In the genomic region with DNA sequence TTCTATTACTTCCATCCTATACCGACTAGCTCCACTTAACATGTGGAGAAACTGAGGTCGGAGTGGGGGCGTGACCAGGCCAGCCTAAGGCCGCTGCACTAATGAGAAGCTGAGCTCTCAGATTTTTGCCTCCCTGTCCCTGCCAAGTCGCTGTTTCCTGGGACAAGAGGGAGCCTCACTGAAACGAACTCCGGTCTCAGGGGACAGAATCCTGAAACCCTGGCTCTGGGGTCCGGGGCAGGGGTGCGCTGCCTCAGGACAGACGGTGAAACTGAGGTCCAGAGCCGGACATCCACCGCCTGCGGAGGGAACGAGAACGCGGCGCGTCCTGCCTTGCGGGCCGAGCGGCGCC, we compare ENCODE assay signal across 9 cellular contexts. TPM values are rescaled to one million over a fixed set of nuclear protein-coding genes. Genes with fewer than 3 reads are reported as not detected.
DNase-seq lines count a peak whose midpoint lies in the region; ATAC-seq, FAIRE-seq and TF ChIP-seq lines count a peak whose summit lies in the region.
"Had no signal": no experiment of that assay in that cellular context is flagged by ENCODE, and none has a peak within 500 bp of the region (broad histone marks: within the 10 kb centered on the region; RNA-seq: fewer than 3 reads in every experiment).

No MANE protein-coding gene starts in this region.

- H3K4me3 Mint-ChIP-seq in brain, result peak overlapping the region; percentile 32 to 76 (median 66)

- TF ChIP-seq EP300 in HepG2 (IDR thresholded peaks at IDR 0.05; ENCODE audit: low read depth in 2 of 2, low read length in 2 of 2), result no peak
- no peak for TF ChIP-seq EP300 in HepG2 (CRISPR knock-in tag; IDR thresholded peaks at IDR 0.05; ENCODE audit: borderline replicate concordance)

- TF ChIP-seq RAD21 in HepG2 (CRISPR knock-in tag; IDR thresholded peaks at IDR 0.05), result no peak

- TF ChIP-seq CTCF in brain (conservative IDR thresholded peaks at IDR 0.05), result no peak
- TF ChIP-seq CTCF in HepG2 (CRISPR knock-in tag; IDR thresholded peaks at IDR 0.05), result no peak
- no peak for TF ChIP-seq CTCF in testis (IDR thresholded peaks at IDR 0.05)

- H4K20me1 ChIP-seq in HepG2 (ENCODE audit: insufficient read depth, low read length), result no peaks in the 10 kb centered on the region

- H3K9ac ChIP-seq in HepG2 (ENCODE audit: insufficient read depth, low read depth, low read length), result peak overlapping the region; percentile 64

- FAIRE-seq in HepG2 (lab: Jason Lieb, UNC), result no peak

- H3K27ac ChIP-seq in HepG2 (ENCODE audit: extremely low read length, insufficient read depth, low read length), result no peak overlapping the region
- peak overlapping the region; percentile 71 to 92 for H3K27ac ChIP-seq in testis
- H3K27ac ChIP-seq: 22Rv1 had no signal

- POLR2A ChIA-PET in HepG2 (lab: Yijun Ruan, JAX), result interaction anchor here (1.5 to 1.6 kb wide), 2 partner anchors 49 to 51 kb away, joined by 7 read pairs; a partner anchor contains a TSS

- peak; percentile 10; the same call in 2 of the 3 replicates for ATAC-seq in HepG2
- ATAC-seq in GM18858 (IDR thresholded peaks at IDR 0.05; ENCODE audit: unreplicated experiment), result no peak
- no peak for ATAC-seq in HG03135 (IDR thresholded peaks at IDR 0.05; ENCODE audit: unreplicated experiment)

- H3K4me2 ChIP-seq in HepG2 (ENCODE audit: low read depth, low read length), result peak overlapping the region; percentile 87

- H3K36me3 ChIP-seq in HepG2 (replicated peaks in 1 of 2; ENCODE audit: control insufficient read depth in 1 of 2, insufficient read depth in 2 of 2, low read length in 2 of 2) (no peaks in the 10 kb centered on the region), testis (ENCODE audit: low read depth, missing control alignments) (no peaks in the 10 kb centered on the region)

- H3K4me1 ChIP-seq in HepG2 (ENCODE audit: insufficient read depth, low read length) (peaks cover 31% of the 10 kb centered on the region), testis (peaks cover 17% of the 10 kb centered on the region)

- H3K27me3 ChIP-seq in HepG2 (ENCODE audit: control insufficient read depth in 1 of 2, insufficient read depth in 2 of 2, low read length in 2 of 2) (no peaks in the 10 kb centered on the region), testis (no peaks in the 10 kb centered on the region)

- H3K79me2 ChIP-seq in HepG2 (ENCODE audit: insufficient read depth, low read length), result no peaks in the 10 kb centered on the region

- H2AFZ ChIP-seq in HepG2 (ENCODE audit: low read length), result no peak overlapping the region

- peak; percentile 20 for DNase-seq in DMS79 treated with DMSO at 0.1 percent for 48 hours (lab: John Stamatoyannopoulos, UW)
- no peak for DNase-seq in DMS79 (lab: John Stamatoyannopoulos, UW)
- no peak for DNase-seq in HepG2 (ENCODE audit: low spot score)
- DNase-seq in testis, result peak; percentile 21
- DNase-seq in SKM-1 treated with dmso at 0.1 percent for 144 hours (lab: John Stamatoyannopoulos, UW; ENCODE audit: unreplicated experiment), result no peak

- H3K9me3 Mint-ChIP-seq in brain, result peaks cover 0 to 5% (median 0%) of the 10 kb centered on the region in 5 experiments

- H3K9me3 ChIP-seq in HepG2 (ENCODE audit: low read length) (no peaks in the 10 kb centered on the region), testis (no peaks in the 10 kb centered on the region)

- H3K4me3 ChIP-seq in HepG2 (replicated peaks in 1 of 3; ENCODE audit: insufficient read depth in 1 of 3, low read depth in 2 of 3, low read length in 3 of 3), result peak overlapping the region; percentile 49 to 69 (median 56); a peak in 5 of 6 replicates
- peak overlapping the region; percentile 64 to 65 for H3K4me3 ChIP-seq in testis

- BruUV-seq in HepG2 (replicated peaks; lab: Mats Ljungman, UMichigan), result TSS peak; percentile 61

- 0 out of 4 replicates have a peak, but pooled peaks of 1 of the 2 experiments have one; percentile 29 for TF ChIP-seq POLR2A in HepG2 (IDR thresholded peaks at IDR 0.05; ENCODE audit: insufficient read depth in 1 of 2, low read depth in 2 of 2, low read length in 2 of 2)
- no peak for TF ChIP-seq POLR2A in testis (IDR thresholded peaks at IDR 0.05)

- 21% methylated on average over 4 of the region's 22 CpGs for WGBS in HepG2 (ENCODE audit: low lambda C conversion rate)
- WGBS in testis, 2 donors, result 2 to 10% methylated on average over 6 to 21 of the region's 22 CpGs

- peaks cover 26% of the 10 kb centered on the region for H3K4me1 Mint-ChIP-seq in brain

- CTCF ChIA-PET in HepG2 (lab: Yijun Ruan, JAX; ENCODE audit: low intra/inter-chr PET ratio, low total read pairs), result no interaction called here

- intact Hi-C loops in HepG2 (cut with micrococcal nuclease; ENCODE audit: unreplicated experiment), result loop anchor here (10.0 kb wide), 1 partner anchor 53 kb away; no protein-coding TSS in a partner anchor
- intact Hi-C loops in testis (cut with DNase I; ENCODE audit: low total_unique reads), result no loop called here

- H3K27ac Mint-ChIP-seq in brain, result peak overlapping the region in 2 of 5 experiments; percentile 5 to 25

- H3K27me3 Mint-ChIP-seq in brain, result peaks cover 15% of the 10 kb centered on the region

- H3K36me3 Mint-ChIP-seq in brain, result no peaks in the 10 kb centered on the region

- in situ Hi-C loops in HepG2 (cut with HindIII; ENCODE audit: extremely low pct_ligation_motif_present, low pct_unique_long_range_greater_than_20kb), result no loop called here

RNA-seq across cellular contexts. Expression of a gene that starts 0.2 kb away (rescaled TPM):
- polyA plus RNA-seq in brain (ENCODE audit: insufficient read depth, low read depth, low replicate concordance) (24.6 TPM), HepG2 (2011; rRNA removed) (16.2 and 17.2 TPM in 2 replicates), testis (ENCODE audit: insufficient read depth, low read depth, low replicate concordance) (14.5 TPM)
- total RNA-seq in HepG2 (2016; rRNA removed; fragmentation: Illumina TruSeq; extraction: Trizol) (10.5 and 14.1 TPM in 2 replicates), testis (10 to 100 TPM; 23.2 to 26.6 TPM)
- 8.7 and 9.3 TPM in 2 replicates for total RNA-seq in HepG2 (2016; cell fraction: cytosol; rRNA removed; fragmentation: Illumina TruSeq; extraction: Trizol; ENCODE audit: low read depth)
- total RNA-seq in HepG2 (2016; cell fraction: insoluble cytoplasmic fraction; rRNA removed; fragmentation: Illumina TruSeq; extraction: Trizol), result 9.7 and 15.2 TPM in 2 replicates
- total RNA-seq in HepG2 (2016; cell fraction: membrane; rRNA removed; fragmentation: Illumina TruSeq; extraction: Trizol), result 13.8 and 16.2 TPM in 2 replicates
- 10.8 and 12.2 TPM in 2 replicates for total RNA-seq in HepG2 (2016; cell fraction: nucleus; rRNA removed; fragmentation: Illumina TruSeq; extraction: Trizol)
- 16.8 and 17.0 TPM in 2 replicates for polyA plus RNA-seq in HepG2 (2011; cell fraction: cytosol; rRNA removed)
- polyA plus RNA-seq in HepG2 (2011; cell fraction: nucleus; rRNA removed), result 8.6 and 8.7 TPM in 2 replicates
- 6.8 and 8.6 TPM in 2 replicates for polyA plus RNA-seq in HepG2 (2012)
- 11.6 and 12.7 TPM in 2 replicates for polyA plus RNA-seq in HepG2 (2016; cell fraction: cytosol; fragmentation: Illumina TruSeq; extraction: Trizol; ENCODE audit: low read depth)
- polyA plus RNA-seq in HepG2 (2016; cell fraction: insoluble cytoplasmic fraction; fragmentation: Illumina TruSeq; extraction: Trizol; ENCODE audit: low read depth), result 11.0 and 12.6 TPM in 2 replicates
- 14.9 and 18.3 TPM in 2 replicates for polyA plus RNA-seq in HepG2 (2016; cell fraction: membrane; fragmentation: Illumina TruSeq; extraction: Trizol; ENCODE audit: low read depth)
- 22.5 and 22.7 TPM in 2 replicates for polyA plus RNA-seq in HepG2 (2016; cell fraction: nucleus; fragmentation: Illumina TruSeq; extraction: Trizol; ENCODE audit: insufficient read depth, low read depth)
- 14.0 TPM in 1 of 2 replicates, not detected in the other for polyA minus RNA-seq in HepG2 (2011; rRNA and poly(A)+ RNA removed; ENCODE audit: low replicate concordance)
- polyA minus RNA-seq in HepG2 (2011; cell fraction: cytosol; rRNA and poly(A)+ RNA removed), result 7.2 and 8.1 TPM in 2 replicates
- polyA minus RNA-seq in HepG2 (2011; cell fraction: nucleus; rRNA and poly(A)+ RNA removed), result 3.7 and 3.9 TPM in 2 replicates

RNA-seq across cellular contexts. Expression of a gene that starts 31.0 kb away (rescaled TPM):
- 1.6 TPM for polyA plus RNA-seq in brain (ENCODE audit: insufficient read depth, low read depth, low replicate concordance)
- not detected in 2 replicates for total RNA-seq in HepG2 (2016; rRNA removed; fragmentation: Illumina TruSeq; extraction: Trizol)
- not detected in 2 replicates for total RNA-seq in HepG2 (2016; cell fraction: cytosol; rRNA removed; fragmentation: Illumina TruSeq; extraction: Trizol; ENCODE audit: low read depth)
- not detected in 2 replicates for total RNA-seq in HepG2 (2016; cell fraction: insoluble cytoplasmic fraction; rRNA removed; fragmentation: Illumina TruSeq; extraction: Trizol)
- total RNA-seq in HepG2 (2016; cell fraction: membrane; rRNA removed; fragmentation: Illumina TruSeq; extraction: Trizol), result not detected in 2 replicates
- not detected in 2 replicates for total RNA-seq in HepG2 (2016; cell fraction: nucleus; rRNA removed; fragmentation: Illumina TruSeq; extraction: Trizol)
- polyA plus RNA-seq in HepG2 (2011; rRNA removed), result not detected in 2 replicates
- not detected in 2 replicates for polyA plus RNA-seq in HepG2 (2011; cell fraction: cytosol; rRNA removed)
- polyA plus RNA-seq in HepG2 (2011; cell fraction: nucleus; rRNA removed), result not detected in 2 replicates
- polyA plus RNA-seq in HepG2 (2012), result not detected in 2 replicates
- not detected in 2 replicates for polyA plus RNA-seq in HepG2 (2016; cell fraction: cytosol; fragmentation: Illumina TruSeq; extraction: Trizol; ENCODE audit: low read depth)
- not detected in 2 replicates for polyA plus RNA-seq in HepG2 (2016; cell fraction: insoluble cytoplasmic fraction; fragmentation: Illumina TruSeq; extraction: Trizol; ENCODE audit: low read depth)
- polyA plus RNA-seq in HepG2 (2016; cell fraction: membrane; fragmentation: Illumina TruSeq; extraction: Trizol; ENCODE audit: low read depth), result not detected in 2 replicates
- polyA plus RNA-seq in HepG2 (2016; cell fraction: nucleus; fragmentation: Illumina TruSeq; extraction: Trizol; ENCODE audit: insufficient read depth, low read depth), result not detected in 2 replicates
- polyA minus RNA-seq in HepG2 (2011; rRNA and poly(A)+ RNA removed; ENCODE audit: low replicate concordance), result not detected in 2 replicates
- polyA minus RNA-seq in HepG2 (2011; cell fraction: cytosol; rRNA and poly(A)+ RNA removed), result not detected in 2 replicates
- polyA minus RNA-seq in HepG2 (2011; cell fraction: nucleus; rRNA and poly(A)+ RNA removed), result not detected in 2 replicates
- 1 to 10 TPM; 4.8 to 5.0 TPM for total RNA-seq in testis
- polyA plus RNA-seq in testis (ENCODE audit: insufficient read depth, low read depth, low replicate concordance), result 2.2 TPM

RNA-seq across cellular contexts. Expression of a gene that starts 49.1 kb away (rescaled TPM):
- polyA plus RNA-seq in brain (ENCODE audit: insufficient read depth, low read depth, low replicate concordance) (15.5 TPM), HepG2 (2011; rRNA removed) (52.8 and 53.5 TPM in 2 replicates), testis (ENCODE audit: insufficient read depth, low read depth, low replicate concordance) (63.3 TPM)
- total RNA-seq in HepG2 (2016; rRNA removed; fragmentation: Illumina TruSeq; extraction: Trizol) (44.7 and 47.8 TPM in 2 replicates), testis (100 to 1,000 TPM; 136 to 146 TPM)
- 31.1 and 33.0 TPM in 2 replicates for total RNA-seq in HepG2 (2016; cell fraction: cytosol; rRNA removed; fragmentation: Illumina TruSeq; extraction: Trizol; ENCODE audit: low read depth)
- total RNA-seq in HepG2 (2016; cell fraction: insoluble cytoplasmic fraction; rRNA removed; fragmentation: Illumina TruSeq; extraction: Trizol), result 42.5 and 43.3 TPM in 2 replicates
- total RNA-seq in HepG2 (2016; cell fraction: membrane; rRNA removed; fragmentation: Illumina TruSeq; extraction: Trizol), result 26.5 and 32.0 TPM in 2 replicates
- 84.6 and 87.9 TPM in 2 replicates for total RNA-seq in HepG2 (2016; cell fraction: nucleus; rRNA removed; fragmentation: Illumina TruSeq; extraction: Trizol)
- 17.7 and 21.7 TPM in 2 replicates for polyA plus RNA-seq in HepG2 (2011; cell fraction: cytosol; rRNA removed)
- 158 and 159 TPM in 2 replicates for polyA plus RNA-seq in HepG2 (2011; cell fraction: nucleus; rRNA removed)
- polyA plus RNA-seq in HepG2 (2012), result 49.2 and 50.3 TPM in 2 replicates
- polyA plus RNA-seq in HepG2 (2016; cell fraction: cytosol; fragmentation: Illumina TruSeq; extraction: Trizol; ENCODE audit: low read depth), result 1.9 and 2.0 TPM in 2 replicates
- 40.8 and 44.0 TPM in 2 replicates for polyA plus RNA-seq in HepG2 (2016; cell fraction: insoluble cytoplasmic fraction; fragmentation: Illumina TruSeq; extraction: Trizol; ENCODE audit: low read depth)
- polyA plus RNA-seq in HepG2 (2016; cell fraction: membrane; fragmentation: Illumina TruSeq; extraction: Trizol; ENCODE audit: low read depth), result 5.7 and 9.2 TPM in 2 replicates
- 169 and 172 TPM in 2 replicates for polyA plus RNA-seq in HepG2 (2016; cell fraction: nucleus; fragmentation: Illumina TruSeq; extraction: Trizol; ENCODE audit: insufficient read depth, low read depth)
- 33.2 and 43.4 TPM in 2 replicates for polyA minus RNA-seq in HepG2 (2011; rRNA and poly(A)+ RNA removed; ENCODE audit: low replicate concordance)
- polyA minus RNA-seq in HepG2 (2011; cell fraction: cytosol; rRNA and poly(A)+ RNA removed), result 22.4 and 27.4 TPM in 2 replicates
- 128 and 167 TPM in 2 replicates for polyA minus RNA-seq in HepG2 (2011; cell fraction: nucleus; rRNA and poly(A)+ RNA removed)

Comparison
In these comparisons a context has a peak if more than half of its experiments do, and no peak if none do; other contexts are left out.
1. DNase-seq: peak in DMS79 treated with DMSO at 0.1 percent for 48 hours (single experiment) and testis (single experiment); none in DMS79 (single experiment), HepG2 (single experiment) and SKM-1 treated with dmso at 0.1 percent for 144 hours (single experiment).